Comparison of ENCODE assay signal across 8 cellular contexts in genomic region chr10:15858895-15859294, GRCh38. TPM values are rescaled to one million over a fixed set of nuclear protein-coding genes. Genes with fewer than 3 reads are reported as not detected.
DNase-seq lines count a peak whose midpoint lies in the region; ATAC-seq and TF ChIP-seq lines count a peak whose summit lies in the region.

No MANE protein-coding gene starts in this region.

- peaks cover 38% of the 10 kb centered on the region for H3K4me1 Mint-ChIP-seq in T-helper 1 cell treated with Interleukin-12 subunit alpha and Interleukin-12 subunit beta and Interleukin-4 antibody, amounts not matched to agents 30 μg/mL and 1 μg/mL, for 36 hours (ENCODE audit: low read depth)
- peaks cover 55 to 58% (median 56%) of the 10 kb centered on the region in 3 donors for H3K4me1 Mint-ChIP-seq in T-cell
- peaks cover 27% of the 10 kb centered on the region for H3K4me1 Mint-ChIP-seq in stimulated activated effector memory CD8-positive, alpha-beta T cell treated with anti-CD3 and anti-CD28 coated beads, Interleukin-12 subunit alpha, Interleukin-12 subunit beta, amount 100 ng/mL, for 72 hours

- CTCF ChIA-PET in T-cell (lab: Charles Lee): no interaction called here

- H3K27ac Mint-ChIP-seq in T-helper 1 cell treated with Interleukin-12 subunit alpha and Interleukin-12 subunit beta and Interleukin-4 antibody, amounts not matched to agents 30 μg/mL and 1 μg/mL, for 36 hours: no peak overlapping the region
- no peak overlapping the region for H3K27ac Mint-ChIP-seq in T-cell
- no peak overlapping the region for H3K27ac Mint-ChIP-seq in stimulated activated effector memory CD8-positive, alpha-beta T cell treated with anti-CD3 and anti-CD28 coated beads, Interleukin-12 subunit alpha, Interleukin-12 subunit beta, amount 100 ng/mL, for 72 hours

- TF ChIP-seq CTCF in fibroblast of villous mesenchyme (IDR thresholded peaks at IDR 0.05; ENCODE audit: insufficient read depth, low read depth, low read length): no peak

- peak overlapping the region; percentile 94 for H3K4me3 ChIP-seq in fibroblast of villous mesenchyme (ENCODE audit: low read depth, low read length)

- peaks cover 24% of the 10 kb centered on the region for H3K36me3 Mint-ChIP-seq in T-helper 1 cell treated with Interleukin-12 subunit alpha and Interleukin-12 subunit beta and Interleukin-4 antibody, amounts not matched to agents 30 μg/mL and 1 μg/mL, for 36 hours (ENCODE audit: low read depth)
- H3K36me3 Mint-ChIP-seq in T-cell: peaks cover 20% of the 10 kb centered on the region
- H3K36me3 Mint-ChIP-seq in stimulated activated effector memory CD8-positive, alpha-beta T cell treated with anti-CD3 and anti-CD28 coated beads, Interleukin-12 subunit alpha, Interleukin-12 subunit beta, amount 100 ng/mL, for 72 hours: no peaks in the 10 kb centered on the region

- DNase-seq in T-helper 1 cell (no peak), T-cell (no peak), fibroblast of villous mesenchyme (ENCODE audit: low read depth) (no peak), NOMO-1 treated with DMSO at 0.1 percent for 48 hours (lab: John Stamatoyannopoulos, UW; ENCODE audit: unreplicated experiment) (no peak), DMS79 treated with DMSO at 0.1 percent for 48 hours (lab: John Stamatoyannopoulos, UW) (no peak)
- no peak for DNase-seq in stimulated activated effector memory CD8-positive, alpha-beta T cell treated with anti-CD3 and anti-CD28 coated beads, Interleukin-12 subunit alpha, Interleukin-12 subunit beta, amount 100 ng/mL, for 72 hours (ENCODE audit: low spot score in 2 of 2)
- DNase-seq in stimulated activated CD4-positive, alpha-beta T cell treated with anti-CD3 and anti-CD28 coated beads, Interleukin-1b, Interleukin-23, amount 100 ng/mL, for 48 hours: no peak

- POLR2A ChIA-PET in T-cell (lab: Charles Lee): interaction anchor here in 1 of 2 donors (0.6 kb wide), 1 partner anchor 10 kb away, joined by 3 read pairs; no protein-coding TSS in a partner anchor

- peak overlapping the region; percentile 85 for H3K4me3 Mint-ChIP-seq in T-helper 1 cell treated with Interleukin-12 subunit alpha and Interleukin-12 subunit beta and Interleukin-4 antibody, amounts not matched to agents 30 μg/mL and 1 μg/mL, for 36 hours
- peak overlapping the region; percentile 98 to 99 (median 98) for H3K4me3 Mint-ChIP-seq in T-cell
- H3K4me3 Mint-ChIP-seq in stimulated activated effector memory CD8-positive, alpha-beta T cell treated with anti-CD3 and anti-CD28 coated beads, Interleukin-12 subunit alpha, Interleukin-12 subunit beta, amount 100 ng/mL, for 72 hours: peak overlapping the region; percentile 98

- no peak for ATAC-seq in T-cell (replicated peaks in 1 of 4)
- ATAC-seq in stimulated activated effector memory CD8-positive, alpha-beta T cell treated with anti-CD3 and anti-CD28 coated beads, Interleukin-12 subunit alpha, Interleukin-12 subunit beta, amount 100 ng/mL, for 72 hours: no peak

- H3K27me3 Mint-ChIP-seq in T-helper 1 cell treated with Interleukin-12 subunit alpha and Interleukin-12 subunit beta and Interleukin-4 antibody, amounts not matched to agents 30 μg/mL and 1 μg/mL, for 36 hours (ENCODE audit: low read depth): peaks cover 9% of the 10 kb centered on the region
- peaks cover 7 to 10% of the 10 kb centered on the region in 2 donors for H3K27me3 Mint-ChIP-seq in T-cell

- peaks cover 4% of the 10 kb centered on the region for H3K9me3 Mint-ChIP-seq in T-helper 1 cell treated with Interleukin-12 subunit alpha and Interleukin-12 subunit beta and Interleukin-4 antibody, amounts not matched to agents 30 μg/mL and 1 μg/mL, for 36 hours
- H3K9me3 Mint-ChIP-seq in T-cell: no peaks in the 10 kb centered on the region
- H3K9me3 Mint-ChIP-seq in stimulated activated effector memory CD8-positive, alpha-beta T cell treated with anti-CD3 and anti-CD28 coated beads, Interleukin-12 subunit alpha, Interleukin-12 subunit beta, amount 100 ng/mL, for 72 hours: no peaks in the 10 kb centered on the region

RNA-seq across cellular contexts. Expression of gene MINDY3, which starts 1.4 kb away (rescaled TPM):
- total RNA-seq in T-cell (10 to 100 TPM; 23.6 to 38.0 (median 29.0) TPM), fibroblast of villous mesenchyme (29.6 and 39.7 TPM in 2 replicates)
